19 cellular contexts compared by ENCODE assay signal in the genomic region with DNA sequence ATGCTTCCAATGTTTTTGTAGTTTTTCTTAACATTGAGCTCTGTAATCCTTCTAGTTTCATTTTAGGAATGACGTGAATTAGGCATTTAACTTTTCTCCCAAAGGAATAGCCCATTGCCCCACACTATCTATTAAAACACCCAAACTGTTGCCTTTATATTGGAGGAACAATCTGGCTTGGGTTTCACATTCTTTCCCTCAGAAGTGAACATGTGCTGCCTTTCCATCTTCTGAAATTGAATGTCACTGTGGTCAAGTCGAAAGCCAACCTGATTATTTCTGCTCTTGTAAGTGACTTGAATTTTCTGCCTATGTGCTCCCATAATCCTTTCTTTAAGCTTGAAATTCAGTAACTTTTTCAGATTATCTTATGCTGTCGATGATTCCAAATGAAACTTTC.
"Had no signal": no experiment of that assay in that cellular context is flagged by ENCODE, and none has a peak within 500 bp of the region (broad histone marks: within the 10 kb centered on the region; RNA-seq: fewer than 3 reads in every experiment).

No MANE protein-coding gene starts in this region.

- H3K36me3 ChIP-seq: esophagus muscularis mucosa, gastrocnemius medialis, lower lobe of right lung, neutrophil, right lobe of liver, thyroid gland had no signal

- H3K27me3 ChIP-seq: esophagus muscularis mucosa, gastrocnemius medialis, neutrophil, right lobe of liver, spleen, thyroid gland had no signal

- H2AFZ ChIP-seq: parathyroid adenoma had no signal

- H3K27ac ChIP-seq: coronary artery, esophagus muscularis mucosa, gastrocnemius medialis, lower lobe of right lung, neutrophil, parathyroid adenoma, right lobe of liver, spleen, thyroid gland had no signal

- H3K4me3 ChIP-seq: coronary artery, esophagus muscularis mucosa, gastrocnemius medialis, lower lobe of right lung, right lobe of liver, spleen, thyroid gland had no signal

- H3K4me1 ChIP-seq: esophagus muscularis mucosa, gastrocnemius medialis, lower lobe of right lung, parathyroid adenoma, right lobe of liver, spleen, thyroid gland had no signal

- H3K79me2 ChIP-seq: parathyroid adenoma had no signal

- H3K9ac ChIP-seq: parathyroid adenoma had no signal

- DNase-seq: dermis blood vessel endothelial cell; effector memory CD4-positive, alpha-beta T cell; foreskin fibroblast; gastrocnemius medialis; head of caudate nucleus; left ventricle myocardium superior; lower lobe of right lung; naive B cell; right lobe of liver; spleen; stimulated activated CD8-positive, alpha-beta memory T cell treated with anti-CD3 and anti-CD28 coated beads, Interleukin-4, amount 100 ng/mL, for 48 hours; stimulated activated naive CD4-positive, alpha-beta T cell; stimulated activated naive CD8-positive, alpha-beta T cell treated with anti-CD3 and anti-CD28 coated beads, Interleukin-15, amount 100 ng/mL, for 72 hours; thyroid gland had no signal

- ATAC-seq: gastrocnemius medialis; left ventricle myocardium superior; lower lobe of right lung; natural killer cell treated with Interleukin-12 subunit alpha and Interleukin-12 subunit beta and Interleukin-15 and Interleukin-18, amount 100 ng/mL, for 72 hours; right lobe of liver; stimulated activated naive CD8-positive, alpha-beta T cell treated with anti-CD3 and anti-CD28 coated beads, Interleukin-15, amount 100 ng/mL, for 72 hours had no signal

- H3K9me3 ChIP-seq: lower lobe of right lung, neutrophil, right lobe of liver, thyroid gland had no signal
